ENCODE assay signal across 26 cellular contexts in genomic region chrX:153740631-153741222, GRCh38. TPM values are rescaled to one million over a fixed set of nuclear protein-coding genes. Genes with fewer than 3 reads are reported as not detected.
DNase-seq lines count a peak whose midpoint lies in the region; ATAC-seq and TF ChIP-seq lines count a peak whose summit lies in the region.
"Had no signal": no experiment of that assay in that cellular context is flagged by ENCODE, and none has a peak within 500 bp of the region (broad histone marks: within the 10 kb centered on the region; RNA-seq: fewer than 3 reads in every experiment).

No MANE protein-coding gene starts in this region.

- H3K27me3 Mint-ChIP-seq in activated naive CD4-positive, alpha-beta T cell treated with anti-CD3 and anti-CD28 coated beads, Interleukin-2, amount 10 ng/mL, durations not matched to agents 7 days and 5 days: peaks cover 12% of the 10 kb centered on the region
- no peaks in the 10 kb centered on the region for H3K27me3 Mint-ChIP-seq in activated T-helper 2 cell treated with anti-CD3 and anti-CD28 coated beads, Interferon-gamma antibody, Interleukin-2, Interleukin-4, amounts not matched to agents 10 μg/mL and 5 μg/mL and 100 μg/mL, durations not matched to agents 14 hours and 24 hours and 36 hours (ENCODE audit: low read depth)

- no peak for ATAC-seq in HG03457 (IDR thresholded peaks at IDR 0.05; ENCODE audit: unreplicated experiment)
- ATAC-seq: esophagus mucosa, HCT116 had no signal

- peaks cover 31% of the 10 kb centered on the region for H3K4me1 Mint-ChIP-seq in activated naive CD4-positive, alpha-beta T cell treated with anti-CD3 and anti-CD28 coated beads, Interleukin-2, amount 10 ng/mL, durations not matched to agents 7 days and 5 days
- peaks cover 12% of the 10 kb centered on the region for H3K4me1 Mint-ChIP-seq in activated T-helper 2 cell treated with anti-CD3 and anti-CD28 coated beads, Interferon-gamma antibody, Interleukin-2, Interleukin-4, amounts not matched to agents 10 μg/mL and 5 μg/mL and 100 μg/mL, durations not matched to agents 14 hours and 24 hours and 36 hours (ENCODE audit: low read depth)

- H3K27ac ChIP-seq in HEK293 (ENCODE audit: extremely low read depth, low read depth, low read length): no peak overlapping the region
- H3K27ac ChIP-seq in spleen: no peak overlapping the region
- H3K27ac ChIP-seq in OCI-LY7 (ENCODE audit: low read depth, low read length, poor library complexity, severe bottlenecking): no peak overlapping the region
- H3K27ac ChIP-seq: coronary artery, heart right ventricle, parathyroid adenoma, right atrium auricular region, upper lobe of left lung had no signal

- no peaks in the 10 kb centered on the region for H3K79me2 ChIP-seq in OCI-LY7 (ENCODE audit: insufficient read depth, low read depth, low read length)
- H3K79me2 ChIP-seq: parathyroid adenoma had no signal

- H3K4me3 Mint-ChIP-seq in activated naive CD4-positive, alpha-beta T cell treated with anti-CD3 and anti-CD28 coated beads, Interleukin-2, amount 10 ng/mL, durations not matched to agents 7 days and 5 days: peak overlapping the region; percentile 62
- peak overlapping the region; percentile 67 for H3K4me3 Mint-ChIP-seq in activated T-helper 2 cell treated with anti-CD3 and anti-CD28 coated beads, Interferon-gamma antibody, Interleukin-2, Interleukin-4, amounts not matched to agents 10 μg/mL and 5 μg/mL and 100 μg/mL, durations not matched to agents 14 hours and 24 hours and 36 hours (ENCODE audit: low read depth)
- H3K4me3 Mint-ChIP-seq: CD14-positive monocyte, neural crest cell had no signal

- POLR2A ChIA-PET in HEK293 (lab: Yijun Ruan, JAX) (no interaction called here), OCI-LY7 (lab: Charles Lee) (no interaction called here)

- no peak overlapping the region for H3K4me2 ChIP-seq in OCI-LY7 (ENCODE audit: low read length)

- H3K9me3 Mint-ChIP-seq in activated naive CD4-positive, alpha-beta T cell treated with anti-CD3 and anti-CD28 coated beads, Interleukin-2, amount 10 ng/mL, durations not matched to agents 7 days and 5 days: no peaks in the 10 kb centered on the region
- no peaks in the 10 kb centered on the region for H3K9me3 Mint-ChIP-seq in activated T-helper 2 cell treated with anti-CD3 and anti-CD28 coated beads, Interferon-gamma antibody, Interleukin-2, Interleukin-4, amounts not matched to agents 10 μg/mL and 5 μg/mL and 100 μg/mL, durations not matched to agents 14 hours and 24 hours and 36 hours
- H3K9me3 Mint-ChIP-seq: neural crest cell had no signal

- WGBS in spleen, 5 donors: 80 to 90% (median 88%) methylated on average over 2 to 16 of the region's 16 CpGs

- peak overlapping the region; percentile 92 for H3K27ac Mint-ChIP-seq in activated naive CD4-positive, alpha-beta T cell treated with anti-CD3 and anti-CD28 coated beads, Interleukin-2, amount 10 ng/mL, durations not matched to agents 7 days and 5 days
- H3K27ac Mint-ChIP-seq in activated T-helper 2 cell treated with anti-CD3 and anti-CD28 coated beads, Interferon-gamma antibody, Interleukin-2, Interleukin-4, amounts not matched to agents 10 μg/mL and 5 μg/mL and 100 μg/mL, durations not matched to agents 14 hours and 24 hours and 36 hours: peak overlapping the region; percentile 81

- BruUV-seq in OCI-LY7 (replicated peaks; lab: Mats Ljungman, UMichigan): no TSS peak

- H3K4me1 ChIP-seq in HEK293 (ENCODE audit: control insufficient read depth, insufficient read depth, low read length): no peaks in the 10 kb centered on the region
- peaks cover 0 to 44% (median 9%) of the 10 kb centered on the region in 6 donors for H3K4me1 ChIP-seq in spleen
- H3K4me1 ChIP-seq in OCI-LY7 (ENCODE audit: insufficient read depth, low read length, poor library complexity, severe bottlenecking): peaks cover under 1% of the 10 kb centered on the region
- H3K4me1 ChIP-seq: parathyroid adenoma had no signal

- intact Hi-C loops in activated T-helper 2 cell treated with anti-CD3 and anti-CD28 coated beads, Interferon-gamma antibody, Interleukin-2, Interleukin-4, amounts not matched to agents 10 μg/mL and 5 μg/mL and 100 μg/mL, durations not matched to agents 14 hours and 24 hours and 36 hours (cut with micrococcal nuclease): no loop called here
- intact Hi-C loops in spleen (cut with DNase I; ENCODE audit: low total_unique reads): no loop called here
- intact Hi-C loops in OCI-LY7 (cut with micrococcal nuclease; ENCODE audit: unreplicated experiment): no loop called here

- no peak for TF ChIP-seq POLR2A in spleen (IDR thresholded peaks at IDR 0.05)

- H4K20me1 ChIP-seq in OCI-LY7 (ENCODE audit: insufficient read depth, low read length): no peaks in the 10 kb centered on the region

- no peak for DNase-seq in activated naive CD4-positive, alpha-beta T cell treated with anti-CD3 and anti-CD28 coated beads, Interleukin-2, amount 10 ng/mL, durations not matched to agents 7 days and 5 days
- DNase-seq in activated naive CD4-positive, alpha-beta T cell treated with anti-CD3 and anti-CD28 coated beads, Interleukin-2, amount 50 U/mL, for 16 hours: no peak
- no peak for DNase-seq in activated T-helper 2 cell treated with anti-CD3 and anti-CD28 coated beads, Interferon-gamma antibody, Interleukin-2, Interleukin-4, amounts not matched to agents 10 μg/mL and 5 μg/mL and 100 μg/mL, durations not matched to agents 14 hours and 24 hours and 36 hours (ENCODE audit: low spot score)
- peak; percentile 62 for DNase-seq in spleen
- no peak for DNase-seq in OCI-LY7 (ENCODE audit: low spot score)
- DNase-seq: activated T-cell treated with anti-CD3 and anti-CD28 coated beads for 4 hours; anterior cingulate cortex; foreskin fibroblast; heart right ventricle; KBM-7; MG63; NCI-H2029; NCI-H2227 treated with DMSO at 0.1 percent for 48 hours; stimulated activated CD4-positive, alpha-beta T cell treated with anti-CD3 and anti-CD28 coated beads, Interleukin-12 subunit alpha, Interleukin-12 subunit beta, amount 100 ng/mL, for 4 hours had no signal

- H3K4me3 ChIP-seq in HEK293 (ENCODE audit: low read depth, low read length) (no peak overlapping the region), spleen (no peak overlapping the region), OCI-LY7 (ENCODE audit: low read depth, low read length, poor library complexity, severe bottlenecking) (no peak overlapping the region)
- H3K4me3 ChIP-seq: coronary artery, heart right ventricle, lung, MG63, right atrium auricular region, upper lobe of left lung had no signal

- no peaks in the 10 kb centered on the region for H3K9me2 ChIP-seq in OCI-LY7 (ENCODE audit: insufficient read depth, low read length)

- H3K27me3 ChIP-seq in spleen (replicated peaks in 1 of 7): peaks cover 0 to 7% (median 0%) of the 10 kb centered on the region in 7 donors
- H3K27me3 ChIP-seq: MG63, right atrium auricular region, upper lobe of left lung had no signal

- no peaks in the 10 kb centered on the region for H3K9me3 ChIP-seq in HEK293 (ENCODE audit: control insufficient read depth, insufficient read depth, low read depth, low read length)
- no peaks in the 10 kb centered on the region for H3K9me3 ChIP-seq in spleen
- no peaks in the 10 kb centered on the region for H3K9me3 ChIP-seq in OCI-LY7 (ENCODE audit: low read length)
- H3K9me3 ChIP-seq: heart right ventricle, MG63, right atrium auricular region, upper lobe of left lung had no signal

- no peak overlapping the region for H2AFZ ChIP-seq in OCI-LY7 (ENCODE audit: low read length)
- H2AFZ ChIP-seq: parathyroid adenoma had no signal

- TF ChIP-seq CTCF in HEK293 (tag by site-specific recombination; IDR thresholded peaks at IDR 0.05) (no peak), spleen (IDR thresholded peaks at IDR 0.05 in 8 of 11, conservative IDR thresholded peaks at IDR 0.05 in 3 of 11) (no peak), OCI-LY7 (conservative IDR thresholded peaks at IDR 0.05; ENCODE audit: low read length) (no peak)

- peaks cover 9% of the 10 kb centered on the region for H3K36me3 Mint-ChIP-seq in activated naive CD4-positive, alpha-beta T cell treated with anti-CD3 and anti-CD28 coated beads, Interleukin-2, amount 10 ng/mL, durations not matched to agents 7 days and 5 days
- H3K36me3 Mint-ChIP-seq in activated T-helper 2 cell treated with anti-CD3 and anti-CD28 coated beads, Interferon-gamma antibody, Interleukin-2, Interleukin-4, amounts not matched to agents 10 μg/mL and 5 μg/mL and 100 μg/mL, durations not matched to agents 14 hours and 24 hours and 36 hours (ENCODE audit: low read depth): no peaks in the 10 kb centered on the region

- H3K36me3 ChIP-seq in HEK293 (ENCODE audit: control insufficient read depth in 2 of 2, insufficient read depth in 1 of 2, low read length in 2 of 2) (peaks cover 0 to 25% of the 10 kb centered on the region in 2 experiments; a peak in 1 of 3 replicates), spleen (peaks cover 0 to 60% (median 4%) of the 10 kb centered on the region in 6 donors), OCI-LY7 (ENCODE audit: insufficient read depth, low read length) (no peaks in the 10 kb centered on the region)
- H3K36me3 ChIP-seq: MG63, right atrium auricular region had no signal

- CTCF ChIA-PET in activated naive CD4-positive, alpha-beta T cell treated with anti-CD3 and anti-CD28 coated beads, Interleukin-2, amount 10 ng/mL, durations not matched to agents 7 days and 5 days (lab: Charles Lee): no interaction called here
- CTCF ChIA-PET in HEK293 (lab: Yijun Ruan, JAX) (interaction anchor here (0.7 kb wide), 1 partner anchor 33 kb away, joined by 3 read pairs; no protein-coding TSS in a partner anchor), OCI-LY7 (lab: Charles Lee; ENCODE audit: unreplicated experiment) (no interaction called here)

RNA-seq across cellular contexts. Expression of gene ABCD1, which starts 16.1 kb away (rescaled TPM):
- total RNA-seq in activated T-helper 2 cell treated with anti-CD3 and anti-CD28 coated beads, Interferon-gamma antibody, Interleukin-2, Interleukin-4, amounts not matched to agents 10 μg/mL and 5 μg/mL and 100 μg/mL, durations not matched to agents 14 hours and 24 hours and 36 hours: 8.8 and 10.1 TPM in 2 replicates
- 10 to 100 TPM; 14.9 to 28.1 (median 23.2) TPM for total RNA-seq in spleen
- polyA plus RNA-seq in spleen: 1 to 10 TPM; 5.1 to 9.7 (median 6.9) TPM
- 2.7 and 6.9 TPM in 2 replicates for total RNA-seq in OCI-LY7 (2014; rRNA removed; shearing (Covaris generic))
- total RNA-seq in OCI-LY7 (2022): 8.8 TPM in 2 replicates

RNA-seq across cellular contexts. Expression of gene BCAP31, which starts 16.5 kb away (rescaled TPM):
- total RNA-seq in activated T-helper 2 cell treated with anti-CD3 and anti-CD28 coated beads, Interferon-gamma antibody, Interleukin-2, Interleukin-4, amounts not matched to agents 10 μg/mL and 5 μg/mL and 100 μg/mL, durations not matched to agents 14 hours and 24 hours and 36 hours: 154 TPM in 2 replicates
- 100 to 1,000 TPM; 132 to 173 (median 136) TPM for total RNA-seq in spleen
- polyA plus RNA-seq in spleen: 100 to 1,000 TPM in 2 of 3 donors, 10 to 100 TPM in 1; 77.3 to 135 (median 108) TPM
- 43.0 and 47.0 TPM in 2 replicates for total RNA-seq in OCI-LY7 (2014; rRNA removed; shearing (Covaris generic))
- 69.3 and 72.0 TPM in 2 replicates for total RNA-seq in OCI-LY7 (2022)

RNA-seq across cellular contexts. Expression of gene PLXNB3, which starts 23.3 kb away (rescaled TPM):
- 0.62 and 0.91 TPM in 2 replicates for total RNA-seq in activated T-helper 2 cell treated with anti-CD3 and anti-CD28 coated beads, Interferon-gamma antibody, Interleukin-2, Interleukin-4, amounts not matched to agents 10 μg/mL and 5 μg/mL and 100 μg/mL, durations not matched to agents 14 hours and 24 hours and 36 hours
- total RNA-seq in spleen: 1 to 10 TPM in 6 of 7 donors, under 1 TPM in 1; 0.68 to 2.8 (median 1.7) TPM
- polyA plus RNA-seq in spleen: 1 to 10 TPM in 1 of 3 donors, under 1 TPM in 2; 0.48 to 1.5 (median 0.49) TPM
- not detected in 2 replicates for total RNA-seq in OCI-LY7 (2014; rRNA removed; shearing (Covaris generic))
- not detected in 2 replicates for total RNA-seq in OCI-LY7 (2022)
- polyA plus RNA-seq: CD14-positive monocyte had no signal

RNA-seq across cellular contexts. Expression of gene SRPK3, which starts 40.1 kb away (rescaled TPM):
- not detected in 2 replicates for total RNA-seq in activated T-helper 2 cell treated with anti-CD3 and anti-CD28 coated beads, Interferon-gamma antibody, Interleukin-2, Interleukin-4, amounts not matched to agents 10 μg/mL and 5 μg/mL and 100 μg/mL, durations not matched to agents 14 hours and 24 hours and 36 hours
- total RNA-seq in spleen: not detected
- under 1 TPM; 0.03 to 0.26 (median 0.07) TPM for polyA plus RNA-seq in spleen
- not detected in 2 replicates for total RNA-seq in OCI-LY7 (2014; rRNA removed; shearing (Covaris generic))
- not detected in 2 replicates for total RNA-seq in OCI-LY7 (2022)
- total RNA-seq: T-helper 2 cell treated with Interferon-gamma antibody and Interleukin-4, amounts not matched to agents 100 ng/mL and 5 ng/mL, for 36 hours had no signal
- polyA plus RNA-seq: CD14-positive monocyte had no signal

RNA-seq across cellular contexts. Expression of gene SLC6A8, which starts 53.0 kb away (rescaled TPM):
- 2.2 and 2.5 TPM in 2 replicates for total RNA-seq in activated T-helper 2 cell treated with anti-CD3 and anti-CD28 coated beads, Interferon-gamma antibody, Interleukin-2, Interleukin-4, amounts not matched to agents 10 μg/mL and 5 μg/mL and 100 μg/mL, durations not matched to agents 14 hours and 24 hours and 36 hours
- total RNA-seq in spleen: 10 to 100 TPM in 5 of 7 donors, 1 to 10 TPM in 2; 6.7 to 72.9 (median 14.7) TPM
- 1 to 10 TPM; 3.2 to 5.3 (median 3.2) TPM for polyA plus RNA-seq in spleen
- not detected in 2 replicates for total RNA-seq in OCI-LY7 (2014; rRNA removed; shearing (Covaris generic))
- total RNA-seq in OCI-LY7 (2022): not detected in 2 replicates
